Comparison of ENCODE assay signal across 1 cellular context in the genomic region with DNA sequence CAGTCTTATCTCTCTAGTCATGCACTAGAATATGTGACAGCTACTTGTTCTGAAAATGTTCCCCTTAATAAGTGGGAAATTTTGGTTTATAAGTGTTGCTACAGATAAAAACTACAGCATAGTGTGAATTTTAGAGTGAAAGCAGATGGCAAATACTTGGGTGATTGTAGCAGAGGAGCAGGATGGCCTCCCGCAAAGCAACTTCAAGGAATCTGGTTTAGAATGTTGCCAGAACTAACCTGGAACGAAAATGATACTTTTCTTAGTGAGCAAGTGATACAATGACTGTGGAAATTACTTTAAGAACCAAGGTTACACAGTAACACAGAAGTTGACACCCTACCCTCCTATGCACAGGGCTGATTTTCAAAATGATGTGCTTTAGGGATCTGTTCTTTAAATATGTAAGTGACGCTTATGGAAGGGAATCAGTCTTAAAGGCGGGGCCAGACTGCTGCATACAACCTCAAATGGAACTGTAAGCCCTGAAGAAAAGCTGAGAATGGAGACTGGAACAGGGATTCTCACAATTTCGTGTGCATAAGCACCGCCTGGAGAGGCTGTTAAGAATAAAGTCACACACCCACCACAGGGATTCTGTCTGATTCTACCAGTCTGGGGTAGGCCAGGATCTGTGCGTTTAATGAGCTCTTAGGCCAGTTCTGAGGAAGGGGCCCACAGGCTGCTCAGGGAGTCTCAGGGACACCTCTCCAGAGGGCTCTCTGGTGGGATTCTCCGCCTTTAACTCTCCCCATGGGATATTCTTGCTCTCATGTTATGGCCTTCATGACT.
TF ChIP-seq lines count a peak whose summit lies in the region.

No MANE protein-coding gene starts in this region.

TF ChIP-seq in GM23338, 12 proteins besides CTCF, POLR2A, EP300 and RAD21 (continued from another document):
- no peak for TF ChIP-seq ZNF331 (CRISPR knock-in tag; IDR thresholded peaks at IDR 0.05; ENCODE audit: low read depth)
